In genomic region chr7:15305002-15305600, GRCh38 we compare ENCODE assay signal across 8 cellular contexts.
DNase-seq lines count a peak whose midpoint lies in the region; ATAC-seq and TF ChIP-seq lines count a peak whose summit lies in the region.

No MANE protein-coding gene starts in this region.

- ATAC-seq in GM18867 (IDR thresholded peaks at IDR 0.05; ENCODE audit: unreplicated experiment), result peak; percentile 71

- H3K27ac Mint-ChIP-seq in osteocyte (ENCODE audit: unreplicated experiment), result no peak overlapping the region

- H3K27me3 Mint-ChIP-seq in osteocyte (ENCODE audit: unreplicated experiment), result no peaks in the 10 kb centered on the region

- H3K36me3 Mint-ChIP-seq in osteocyte (ENCODE audit: unreplicated experiment), result no peaks in the 10 kb centered on the region

- H3K4me1 Mint-ChIP-seq in osteocyte (ENCODE audit: unreplicated experiment), result peaks cover 25% of the 10 kb centered on the region

- peak; percentile 32 for DNase-seq in CD1c-positive myeloid dendritic cell (ENCODE audit: extremely low spot score)
- DNase-seq in HT-29 (ENCODE audit: low spot score), result peak; percentile 73
- peak; percentile 22 for DNase-seq in RPMI7951 (ENCODE audit: low read depth)
- peak; percentile 49 for DNase-seq in fibroblast of gingiva (ENCODE audit: low read depth)
- no peak for DNase-seq in osteocyte (ENCODE audit: extremely low spot score, unreplicated experiment)
- DNase-seq in cerebellum (ENCODE audit: low spot score), result no peak
- DNase-seq in activated T-cell treated with anti-CD3 and anti-CD28 coated beads, Interleukin-2, amount 50 U/mL, for 48 hours, result no peak

- H3K9me3 Mint-ChIP-seq in osteocyte (ENCODE audit: unreplicated experiment), result no peaks in the 10 kb centered on the region

- TF ChIP-seq CTCF in osteocyte (IDR thresholded peaks at IDR 0.05), result peak; percentile 74

- no peak overlapping the region for H3K4me3 Mint-ChIP-seq in osteocyte (ENCODE audit: unreplicated experiment)

Comparison
In these comparisons a context has a peak if more than half of its experiments do, and no peak if none do; other contexts are left out.
1. DNase-seq: peak in CD1c-positive myeloid dendritic cell (single experiment), HT-29 (single experiment), RPMI7951 (single experiment) and fibroblast of gingiva (single experiment); none in osteocyte (single experiment), cerebellum (single experiment) and activated T-cell treated with anti-CD3 and anti-CD28 coated beads, Interleukin-2, amount 50 U/mL, for 48 hours (0 of 2).